Comparison of ENCODE assay signal across 8 cellular contexts in genomic region chr2:189783927-189784867, GRCh38. TPM values are rescaled to one million over a fixed set of nuclear protein-coding genes. Genes with fewer than 3 reads are reported as not detected.
DNase-seq lines count a peak whose midpoint lies in the region; ATAC-seq and TF ChIP-seq lines count a peak whose summit lies in the region.

ORMDL1 (minus strand) TSS chr2:189784339; CDS start chr2:189782595, 1,744 bp downstream.
PMS1 (plus strand) TSS chr2:189784450; CDS start chr2:189791810, 7,360 bp downstream.

- H3K27ac ChIP-seq in DND-41 (ENCODE audit: low read length) (peak within 1 kb of the TSS; percentile 89), KOPT-K1 (ENCODE audit: low read depth, low read length, poor library complexity, severe bottlenecking) (peak within 1 kb of the TSS; percentile 80), Peyer's patch (peak within 1 kb of the TSS; percentile 90 to 97 (median 94)), muscle layer of colon (ENCODE audit: low read depth, low read length) (peak within 1 kb of the TSS; percentile 96)

- TF ChIP-seq POLR2A in Peyer's patch (IDR thresholded peaks at IDR 0.05): peak; percentile 93 to 95

- H4K20me1 ChIP-seq in DND-41 (ENCODE audit: insufficient read depth, low read length): peaks cover 8% of the 10 kb centered on the region; the same call in 1 of the 2 replicates

- DNase-seq in DND-41: peak; percentile 94
- peak; percentile 92 to 97 (median 97) for DNase-seq in Peyer's patch
- DNase-seq in activated T-cell treated with anti-CD3 and anti-CD28 coated beads, Interleukin-2, amount 50 U/mL, for 48 hours: peak; percentile 95 to 97
- DNase-seq in stimulated activated CD8-positive, alpha-beta memory T cell treated with anti-CD3 and anti-CD28 coated beads, Interleukin-7, amount 100 ng/mL, for 1 hour (ENCODE audit: low read depth in 2 of 2): peak; percentile 85 to 91

- peaks cover 98% of the 10 kb centered on the region for H3K79me2 ChIP-seq in DND-41 (ENCODE audit: insufficient read depth, low read length)

- H3K9ac ChIP-seq in DND-41 (ENCODE audit: low read depth, low read length): peak within 1 kb of the TSS; percentile 83
- peak within 1 kb of the TSS; percentile 59 for H3K9ac ChIP-seq in muscle layer of colon (ENCODE audit: low read length)

- peaks cover 66% of the 10 kb centered on the region for H3K4me1 ChIP-seq in DND-41 (ENCODE audit: insufficient read depth, low read length)
- peaks cover 0 to 15% (median 2%) of the 10 kb centered on the region in 4 donors for H3K4me1 ChIP-seq in Peyer's patch
- peaks cover 22% of the 10 kb centered on the region for H3K4me1 ChIP-seq in muscle layer of colon (ENCODE audit: insufficient read depth, low read length)

- H3K4me3 ChIP-seq in DND-41 (ENCODE audit: low read depth in 1 of 2, low read length in 2 of 2): peak within 1 kb of the TSS; percentile 67 to 86
- peak within 1 kb of the TSS; percentile 63 to 86 (median 74) for H3K4me3 ChIP-seq in Peyer's patch
- H3K4me3 ChIP-seq in muscle layer of colon (ENCODE audit: low read depth in 1 of 2, low read length in 2 of 2): peak within 1 kb of the TSS; percentile 83 to 86

- H3K9me3 ChIP-seq in DND-41 (ENCODE audit: insufficient read depth, low read length, severe bottlenecking) (no peaks in the 10 kb centered on the region), KOPT-K1 (ENCODE audit: insufficient read depth, low read length, poor library complexity, severe bottlenecking) (no peaks in the 10 kb centered on the region), Peyer's patch (no peaks in the 10 kb centered on the region), muscle layer of colon (ENCODE audit: low read length) (no peaks in the 10 kb centered on the region)

- H3K36me3 ChIP-seq in DND-41 (ENCODE audit: insufficient read depth, low read length) (peaks cover 41% of the 10 kb centered on the region), KOPT-K1 (ENCODE audit: insufficient read depth, low read length) (peaks cover 54% of the 10 kb centered on the region), Peyer's patch (peaks cover 0 to 20% (median 0%) of the 10 kb centered on the region in 3 donors), muscle layer of colon (ENCODE audit: insufficient read depth, low read length) (peaks cover 19% of the 10 kb centered on the region)

- H3K27me3 ChIP-seq in DND-41 (ENCODE audit: insufficient read depth, low read length, poor library complexity) (no peaks in the 10 kb centered on the region), Peyer's patch (no peaks in the 10 kb centered on the region), muscle layer of colon (ENCODE audit: control insufficient read depth in 1 of 2, insufficient read depth in 2 of 2, low read length in 2 of 2) (no peaks in the 10 kb centered on the region)

- TF ChIP-seq CTCF in DND-41 (IDR thresholded peaks at IDR 0.05; ENCODE audit: borderline replicate concordance, extremely low read depth, low read length, poor library complexity, severe bottlenecking): peak; percentile 11
- TF ChIP-seq CTCF in Peyer's patch (IDR thresholded peaks at IDR 0.05): peak in 1 of 6 experiments; percentile 2

- peak; percentile 90 for ATAC-seq in DND-41 (ENCODE audit: insufficient read depth, low read depth)
- peak; percentile 93 for ATAC-seq in GM21825 (IDR thresholded peaks at IDR 0.05; ENCODE audit: unreplicated experiment)
- ATAC-seq in esophagus mucosa: peak; percentile 99

- peak within 1 kb of the TSS; percentile 68 for H3K4me2 ChIP-seq in DND-41 (ENCODE audit: insufficient read depth, low read length)

- peak within 1 kb of the TSS; percentile 93 for H2AFZ ChIP-seq in DND-41 (ENCODE audit: low read depth, low read length)

RNA-seq across cellular contexts. Expression of gene ORMDL1, which starts in this region (rescaled TPM):
- total RNA-seq in Peyer's patch (100 to 1,000 TPM in 1 of 4 donors, 10 to 100 TPM in 3; 73.4 to 102 (median 87.6) TPM), esophagus mucosa (24.5 TPM)

RNA-seq across cellular contexts. Expression of gene PMS1, which starts in this region (rescaled TPM):
- total RNA-seq in Peyer's patch: 10 to 100 TPM; 13.6 to 47.0 (median 14.5) TPM
- 12.8 TPM for total RNA-seq in esophagus mucosa

Comparison
In these comparisons a context has a peak if more than half of its experiments do, and no peak if none do; other contexts are left out.
1. Peak in every context shown above with its lines: DNase-seq, ATAC-seq, H3K4me3 ChIP-seq and H3K27ac ChIP-seq.